9 cellular contexts compared by ENCODE assay signal in the genomic region with DNA sequence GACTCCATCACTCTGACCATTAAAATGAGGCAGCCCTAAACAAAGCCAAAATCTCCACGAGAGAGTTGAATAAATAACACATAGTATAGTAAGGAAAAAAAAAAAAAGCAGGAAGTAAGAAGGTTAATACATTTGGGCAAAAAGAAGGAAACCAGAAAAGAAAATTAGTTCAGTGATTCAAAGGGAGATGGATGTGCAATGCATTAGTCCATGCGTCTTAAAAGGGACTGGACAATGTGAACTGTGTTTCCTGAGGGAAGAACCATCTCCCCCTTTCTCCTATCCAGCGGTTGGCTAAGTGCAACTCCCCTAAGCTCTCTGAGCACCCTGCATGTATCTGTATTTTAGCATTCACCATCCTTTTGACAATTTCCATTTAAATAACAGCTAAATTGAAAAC. TPM values are rescaled to one million over a fixed set of nuclear protein-coding genes. Genes with fewer than 3 reads are reported as not detected.
DNase-seq lines count a peak whose midpoint lies in the region; ATAC-seq and TF ChIP-seq lines count a peak whose summit lies in the region.
"Had no signal": no experiment of that assay in that cellular context is flagged by ENCODE, and none has a peak within 500 bp of the region (broad histone marks: within the 10 kb centered on the region; RNA-seq: fewer than 3 reads in every experiment).

No MANE protein-coding gene starts in this region.

- 75% methylated on average over 2 of the region's 3 CpGs for WGBS in mesenchymal stem cell

- H3K36me3 ChIP-seq in right atrium auricular region, result peaks cover 24% of the 10 kb centered on the region
- H3K36me3 ChIP-seq in mesenchymal stem cell (ENCODE audit: control insufficient read depth in 1 of 2, insufficient read depth in 2 of 2, low read depth in 1 of 2, low read length in 2 of 2), result peaks cover 0 to 48% of the 10 kb centered on the region in 2 experiments

- H3K4me3 ChIP-seq in right atrium auricular region (peak overlapping the region; percentile 60 to 81), astrocyte of the cerebellum (ENCODE audit: low read depth, low read length) (peak overlapping the region; percentile 88), mesenchymal stem cell (ENCODE audit: insufficient read depth in 1 of 2, low read depth in 1 of 2, low read length in 2 of 2) (peak overlapping the region in 1 of 2 experiments; percentile 100)

- H2AK5ac ChIP-seq in mesenchymal stem cell (ENCODE audit: low read length, severe bottlenecking), result no peak overlapping the region

- peaks cover 8% of the 10 kb centered on the region for H3K79me1 ChIP-seq in mesenchymal stem cell (replicated peaks; ENCODE audit: low read length, poor library complexity, severe bottlenecking)

- H3K23ac ChIP-seq in mesenchymal stem cell (ENCODE audit: low read length in 2 of 2), result no peak overlapping the region

- H3K27me3 ChIP-seq in right atrium auricular region (no peaks in the 10 kb centered on the region), mesenchymal stem cell (ENCODE audit: control insufficient read depth in 1 of 2, insufficient read depth in 1 of 2, low read length in 2 of 2) (no peaks in the 10 kb centered on the region)

- no peak overlapping the region for H2BK15ac ChIP-seq in mesenchymal stem cell (ENCODE audit: low read depth, poor library complexity, severe bottlenecking)

- no peak overlapping the region for H4K91ac ChIP-seq in mesenchymal stem cell (ENCODE audit: low read length)

- in situ Hi-C loops in astrocyte of the cerebellum (cut with HindIII; ENCODE audit: low sequenced_read_pairs), result no loop called here

- TF ChIP-seq CTCF in right atrium auricular region (IDR thresholded peaks at IDR 0.05) (no peak), astrocyte of the cerebellum (IDR thresholded peaks at IDR 0.05; ENCODE audit: low read depth, low read length, missing control alignments) (no peak)

- H3K4me2 ChIP-seq in mesenchymal stem cell (ENCODE audit: low read length, poor library complexity, severe bottlenecking), result peak overlapping the region; percentile 73

- H2BK5ac ChIP-seq in mesenchymal stem cell (ENCODE audit: low read depth, low read length, poor library complexity, severe bottlenecking), result no peak overlapping the region

- H2BK12ac ChIP-seq in mesenchymal stem cell (ENCODE audit: low read length in 2 of 2), result no peak overlapping the region

- H3K9ac ChIP-seq in mesenchymal stem cell (ENCODE audit: low read length), result peak overlapping the region; percentile 99

- H3K4me1 ChIP-seq in right atrium auricular region (peaks cover 0 to 31% of the 10 kb centered on the region in 2 donors), mesenchymal stem cell (ENCODE audit: control insufficient read depth, insufficient read depth, low read depth, low read length) (no peaks in the 10 kb centered on the region)

- H4K8ac ChIP-seq in mesenchymal stem cell (ENCODE audit: low read length), result no peak overlapping the region

- H3K9me3 ChIP-seq in right atrium auricular region, result no peaks in the 10 kb centered on the region
- no peaks in the 10 kb centered on the region for H3K9me3 ChIP-seq in mesenchymal stem cell (ENCODE audit: control insufficient read depth, low read length)

- no peak overlapping the region for H2BK120ac ChIP-seq in mesenchymal stem cell (ENCODE audit: low read depth, low read length)

- H3K18ac ChIP-seq in mesenchymal stem cell (ENCODE audit: low read depth in 1 of 2, low read length in 2 of 2), result no peak overlapping the region

- no peak overlapping the region for H2AFZ ChIP-seq in mesenchymal stem cell (ENCODE audit: low read depth, low read length)

- no peak overlapping the region for H3K14ac ChIP-seq in mesenchymal stem cell (ENCODE audit: low read length in 2 of 2)

- H3K27ac ChIP-seq in right atrium auricular region (peak overlapping the region; percentile 94 to 95), mesenchymal stem cell (ENCODE audit: low read length, poor library complexity, severe bottlenecking) (no peak overlapping the region)

- intact Hi-C loops in Right ventricle myocardium superior (cut with DNase I) (no loop called here), left colon (cut with DNase I, micrococcal nuclease) (no loop called here)

- DNase-seq in right atrium auricular region (ENCODE audit: low spot score), result no peak
- no peak for DNase-seq in Right ventricle myocardium superior
- DNase-seq in astrocyte of the cerebellum (ENCODE audit: low read depth), result no peak
- no peak for DNase-seq in mesenchymal stem cell
- DNase-seq in left colon, result no peak
- no peak for DNase-seq in cerebellum (ENCODE audit: low spot score)
- DNase-seq: NCI-H526 treated with DMSO at 0.1 percent for 48 hours had no signal

- no peak overlapping the region for H3K4ac ChIP-seq in mesenchymal stem cell (ENCODE audit: low read depth in 1 of 2, low read length in 2 of 2)

- ATAC-seq in Right ventricle myocardium superior (ENCODE audit: poor library complexity) (no peak), GM21723 (IDR thresholded peaks at IDR 0.05; ENCODE audit: unreplicated experiment) (no peak), GM19351 (IDR thresholded peaks at IDR 0.05; ENCODE audit: unreplicated experiment) (no peak), left colon (no peak)

RNA-seq across cellular contexts. Expression of gene ANKRA2, which starts 1.4 kb away (rescaled TPM):
- total RNA-seq in right atrium auricular region (10 to 100 TPM; 11.3 to 16.4 TPM), Right ventricle myocardium superior (12.7 TPM), left colon (10 to 100 TPM; 19.5 to 20.7 TPM), cerebellum (39.8 TPM)
- polyA plus RNA-seq in mesenchymal stem cell (2013, experiment 1 of 2), result 14.0 TPM
- 14.4 TPM for polyA plus RNA-seq in mesenchymal stem cell (2013, experiment 2 of 2)

RNA-seq across cellular contexts. Expression of gene UTP15, which starts 1.5 kb away (rescaled TPM):
- 1 to 10 TPM; 6.6 to 8.7 TPM for total RNA-seq in right atrium auricular region
- total RNA-seq in Right ventricle myocardium superior, result 10.5 TPM
- polyA plus RNA-seq in mesenchymal stem cell (2013, experiment 1 of 2), result 8.2 TPM
- polyA plus RNA-seq in mesenchymal stem cell (2013, experiment 2 of 2), result 8.3 TPM
- 10 to 100 TPM in 1 of 2 donors, 1 to 10 TPM in 1; 9.3 to 12.4 TPM for total RNA-seq in left colon
- 28.9 TPM for total RNA-seq in cerebellum
